ENCODE assay signal across 31 cellular contexts in genomic region chr13:28586585-28587540, GRCh38.
DNase-seq lines count a peak whose midpoint lies in the region; ATAC-seq, FAIRE-seq and TF ChIP-seq lines count a peak whose summit lies in the region.
"Had no signal": no experiment of that assay in that cellular context is flagged by ENCODE, and none has a peak within 500 bp of the region (broad histone marks: within the 10 kb centered on the region; RNA-seq: fewer than 3 reads in every experiment).

No MANE protein-coding gene starts in this region.

- H3K4me2 ChIP-seq in K562 (ENCODE audit: insufficient read depth, low read length): no peak overlapping the region

- no peak overlapping the region for H3K4me3 ChIP-seq in GM12865 (ENCODE audit: low read depth, low read length)
- H3K4me3 ChIP-seq in HUES6 (ENCODE audit: low read depth, low read length): no peak overlapping the region
- H3K4me3 ChIP-seq in K562: no peak overlapping the region
- H3K4me3 ChIP-seq in mesodermal cell (ENCODE audit: extremely low read depth, insufficient read depth, low read length, poor library complexity, severe bottlenecking): no peak overlapping the region
- no peak overlapping the region for H3K4me3 ChIP-seq in mucosa of descending colon
- H3K4me3 ChIP-seq: BLaER1 treated with 17β-estradiol and CSF1 and Interleukin-3, amounts not matched to agents 10 nM and 100 nM; psoas muscle; vagina had no signal

- no peaks in the 10 kb centered on the region for H3K9me1 ChIP-seq in K562 (ENCODE audit: control insufficient read depth, insufficient read depth, low read length)

- CTCF ChIA-PET in K562 (lab: Yijun Ruan, JAX; ENCODE audit: low intra/inter-chr PET ratio): interaction anchor here (0.6 kb wide), 1 partner anchor 22 kb away, joined by 3 read pairs; no protein-coding TSS in a partner anchor

- H3K27me3 ChIP-seq in HUES6 (ENCODE audit: control insufficient read depth, insufficient read depth, low read length) (no peaks in the 10 kb centered on the region), K562 (ENCODE audit: control insufficient read depth in 2 of 2, insufficient read depth in 2 of 2, low read length in 2 of 2) (no peaks in the 10 kb centered on the region)
- H3K27me3 ChIP-seq: BLaER1 treated with 17β-estradiol and CSF1 and Interleukin-3, amounts not matched to agents 10 nM and 100 nM; vagina had no signal

- DNase-seq in GM12865 (ENCODE audit: low read depth) (peak; percentile 22), K562 (ENCODE audit: extremely low read depth in 1 of 4, low spot score in 3 of 4) (no peak), mucosa of descending colon (no peak), NCI-H748 treated with DMSO at 0.1 percent for 48 hours (lab: John Stamatoyannopoulos, UW) (no peak)
- DNase-seq: activated CD8-positive, alpha-beta memory T cell treated with anti-CD3 and anti-CD28 coated beads, Interleukin-2, amount 50 U/mL, for 48 hours; activated CD8-positive, alpha-beta T cell treated with anti-CD3 and anti-CD28 coated beads for 36 hours; activated naive CD4-positive, alpha-beta T cell treated with anti-CD3 and anti-CD28 coated beads for 36 hours; caudate nucleus; COR-L47; cortex of kidney; effector memory CD4-positive, alpha-beta T cell; MV-4-11; naive thymus-derived CD8-positive, alpha-beta T cell; NCI-H1436; NCI-H446 treated with DMSO at 0.1 percent for 48 hours; occipital lobe; psoas muscle; stimulated activated CD8-positive, alpha-beta memory T cell treated with anti-CD3 and anti-CD28 coated beads, Interleukin-4, amount 100 ng/mL, for 48 hours; stimulated activated naive CD8-positive, alpha-beta T cell treated with anti-CD3 and anti-CD28 coated beads, Interleukin-15, amount 100 ng/mL, for 72 hours; T-helper 1 cell had no signal

- TF ChIP-seq RAD21 in K562 (CRISPR knock-in tag; conservative IDR thresholded peaks at IDR 0.05 in 1 of 2, IDR thresholded peaks at IDR 0.05 in 1 of 2): no peak

- intact Hi-C loops in K562 (cut with micrococcal nuclease): no loop called here
- intact Hi-C loops in mucosa of descending colon (cut with DNase I, micrococcal nuclease): no loop called here

- in situ Hi-C loops in K562 (cut with MboI): no loop called here

- no peaks in the 10 kb centered on the region for H4K20me1 ChIP-seq in K562 (replicated peaks; ENCODE audit: control insufficient read depth, insufficient read depth, low read length)
- H4K20me1 ChIP-seq: BLaER1 treated with 17β-estradiol and CSF1 and Interleukin-3, amounts not matched to agents 10 nM and 100 nM had no signal

- TF ChIP-seq EP300 in K562 (IDR thresholded peaks at IDR 0.05; ENCODE audit: low read length): no peak

- ATAC-seq in K562: no peak
- no peak for ATAC-seq in mucosa of descending colon
- no peak for ATAC-seq in GM19452 (IDR thresholded peaks at IDR 0.05; ENCODE audit: unreplicated experiment)
- ATAC-seq: activated CD4-positive, CD25-positive, alpha-beta regulatory T cell treated with anti-CD3 and anti-CD28 coated beads, Interleukin-2, amount 50 U/mL, for 24 hours; activated CD8-positive, alpha-beta T cell treated with anti-CD3 and anti-CD28 coated beads for 36 hours; naive thymus-derived CD8-positive, alpha-beta T cell; psoas muscle; sciatic nerve; stimulated activated naive CD8-positive, alpha-beta T cell treated with anti-CD3 and anti-CD28 coated beads, Interleukin-15, amount 100 ng/mL, for 72 hours had no signal

- H3K79me2 ChIP-seq in K562 (ENCODE audit: control insufficient read depth, insufficient read depth, low read length): no peaks in the 10 kb centered on the region

- H3K36me3 ChIP-seq in HUES6 (ENCODE audit: control insufficient read depth, insufficient read depth, low read length) (no peaks in the 10 kb centered on the region), K562 (ENCODE audit: control insufficient read depth, insufficient read depth, low read length) (no peaks in the 10 kb centered on the region), mesodermal cell (ENCODE audit: control insufficient read depth, insufficient read depth, low read length) (no peaks in the 10 kb centered on the region), mucosa of descending colon (ENCODE audit: low read depth) (no peaks in the 10 kb centered on the region)
- H3K36me3 ChIP-seq: BLaER1 treated with 17β-estradiol and CSF1 and Interleukin-3, amounts not matched to agents 10 nM and 100 nM; vagina had no signal

- H3K27ac ChIP-seq in HUES6 (ENCODE audit: low read depth, low read length) (peak overlapping the region; percentile 45; the same call in 1 of the 2 replicates), K562 (ENCODE audit: extremely low read depth, low read depth, low read length) (no peak overlapping the region), mesodermal cell (ENCODE audit: low read depth, low read length, severe bottlenecking) (peak overlapping the region; percentile 8)
- H3K27ac ChIP-seq: BLaER1 treated with 17β-estradiol and CSF1 and Interleukin-3, amounts not matched to agents 10 nM and 100 nM; psoas muscle; vagina had no signal

- H3K4me1 ChIP-seq in HUES6 (ENCODE audit: control insufficient read depth, insufficient read depth, low read length) (peaks cover 38% of the 10 kb centered on the region), K562 (replicated peaks in 1 of 2; ENCODE audit: control insufficient read depth in 2 of 2, insufficient read depth in 2 of 2, low read length in 2 of 2) (peaks cover 5 to 21% of the 10 kb centered on the region in 2 experiments; a peak in 3 of 5 replicates), mesodermal cell (ENCODE audit: control insufficient read depth, insufficient read depth, low read length, poor library complexity, severe bottlenecking) (peaks cover 33% of the 10 kb centered on the region), mucosa of descending colon (ENCODE audit: low read depth) (no peaks in the 10 kb centered on the region)
- H3K4me1 ChIP-seq: psoas muscle, vagina had no signal

- FAIRE-seq in K562 (lab: Jason Lieb, UNC): no peak
- FAIRE-seq: G401.6, GM19239, H54, keratinocyte had no signal

- no peak for TF ChIP-seq POLR2A in K562 (conservative IDR thresholded peaks at IDR 0.05)

- POLR2A ChIA-PET in K562 (lab: Yijun Ruan, JAX): no interaction called here

- no peak overlapping the region for H2AFZ ChIP-seq in K562 (ENCODE audit: low read depth, low read length)

- H3K9ac ChIP-seq in HUES6 (ENCODE audit: low read length) (no peak overlapping the region), K562 (ENCODE audit: insufficient read depth in 1 of 2, low read depth in 2 of 2, low read length in 2 of 2) (no peak overlapping the region)
- H3K9ac ChIP-seq: BLaER1 treated with 17β-estradiol and CSF1 and Interleukin-3, amounts not matched to agents 10 nM and 100 nM had no signal

- H3K9me3 ChIP-seq in HUES6 (ENCODE audit: control insufficient read depth, insufficient read depth, low read depth, low read length) (no peaks in the 10 kb centered on the region), K562 (replicated peaks; ENCODE audit: control insufficient read depth, insufficient read depth, low read depth, low read length) (no peaks in the 10 kb centered on the region), mesodermal cell (ENCODE audit: control insufficient read depth, low read length) (no peaks in the 10 kb centered on the region), mucosa of descending colon (no peaks in the 10 kb centered on the region)
- H3K9me3 ChIP-seq: BLaER1 treated with 17β-estradiol and CSF1 and Interleukin-3, amounts not matched to agents 10 nM and 100 nM; psoas muscle; vagina had no signal

- TF ChIP-seq CTCF in GM12865 (IDR thresholded peaks at IDR 0.05; ENCODE audit: insufficient read depth, low read depth, low read length, missing control alignments) (no peak), K562 (IDR thresholded peaks at IDR 0.05 in 2 of 3, conservative IDR thresholded peaks at IDR 0.05 in 1 of 3; ENCODE audit: insufficient read depth in 2 of 3, low read depth in 1 of 3, low read length in 3 of 3) (no peak), mucosa of descending colon (IDR thresholded peaks at IDR 0.05) (no peak)

- 21% methylated on average over 3 of the region's 5 CpGs for WGBS in K562 (ENCODE audit: insufficient coverage, low coverage, missing lambda C conversion rate)
- 20 to 54% methylated on average over 1 to 3 of the region's 5 CpGs for WGBS in mesodermal cell (ENCODE audit: insufficient coverage in 2 of 2), 2 experiments

- BruUV-seq in K562 (replicated peaks; lab: Mats Ljungman, UMichigan): no TSS peak

TF ChIP-seq in K562, 482 proteins besides CTCF, POLR2A, EP300 and RAD21:
- TF ChIP-seq NFXL1 (CRISPR knock-in tag; IDR thresholded peaks at IDR 0.05): no peak
- peak; percentile 39; the same call in 1 of the 2 replicates for TF ChIP-seq ZNF316 (IDR thresholded peaks at IDR 0.05)
